In genomic region chr17:66978514-66979061, GRCh38 we compare ENCODE assay signal across 1 cellular context.
TF ChIP-seq lines count a peak whose summit lies in the region.

No MANE protein-coding gene starts in this region.

TF ChIP-seq in GM23338, 12 proteins besides CTCF, POLR2A, EP300 and RAD21 (continued from another document):
- TF ChIP-seq ZNF462 (CRISPR knock-in tag; IDR thresholded peaks at IDR 0.05) (no peak), REST (IDR thresholded peaks at IDR 0.05; ENCODE audit: unreplicated experiment) (no peak), POLR2AphosphoS5 (IDR thresholded peaks at IDR 0.05; ENCODE audit: low read depth) (no peak), ETS1 (IDR thresholded peaks at IDR 0.05) (no peak), ZNF331 (CRISPR knock-in tag; IDR thresholded peaks at IDR 0.05; ENCODE audit: low read depth) (no peak), CREB1 (CRISPR knock-in tag; IDR thresholded peaks at IDR 0.05; ENCODE audit: low read depth) (no peak), JUNB (IDR thresholded peaks at IDR 0.05; ENCODE audit: unreplicated experiment) (no peak)
